ENCODE assay signal across 17 cellular contexts in genomic region chr1:229867726-229868125, GRCh38.
DNase-seq lines count a peak whose midpoint lies in the region; ATAC-seq, FAIRE-seq and TF ChIP-seq lines count a peak whose summit lies in the region.
"Had no signal": no experiment of that assay in that cellular context is flagged by ENCODE, and none has a peak within 500 bp of the region (broad histone marks: within the 10 kb centered on the region; RNA-seq: fewer than 3 reads in every experiment).

No MANE protein-coding gene starts in this region.

- H3K79me2 ChIP-seq in K562 (ENCODE audit: control insufficient read depth, insufficient read depth, low read length): no peaks in the 10 kb centered on the region

- H3K36me3 ChIP-seq in IMR-90 (ENCODE audit: control insufficient read depth, insufficient read depth, low read length): no peaks in the 10 kb centered on the region
- no peaks in the 10 kb centered on the region for H3K36me3 ChIP-seq in K562 (ENCODE audit: control insufficient read depth, insufficient read depth, low read length)
- H3K36me3 ChIP-seq: HAP-1 had no signal

- no peak overlapping the region for H2AK9ac ChIP-seq in IMR-90 (replicated peaks; ENCODE audit: low read depth, low read length, poor library complexity)

- H3K27ac ChIP-seq in IMR-90 (ENCODE audit: insufficient read depth, low read length) (no peak overlapping the region), K562 (ENCODE audit: extremely low read depth, low read depth, low read length) (no peak overlapping the region)

- no peaks in the 10 kb centered on the region for H3K9me1 ChIP-seq in IMR-90 (ENCODE audit: insufficient read depth, low read length)
- no peaks in the 10 kb centered on the region for H3K9me1 ChIP-seq in K562 (ENCODE audit: control insufficient read depth, insufficient read depth, low read length)

- no peak overlapping the region for H2BK120ac ChIP-seq in IMR-90 (ENCODE audit: low read depth, low read length)

- H3K27me3 ChIP-seq in IMR-90 (ENCODE audit: control insufficient read depth, insufficient read depth, low read length) (no peaks in the 10 kb centered on the region), K562 (ENCODE audit: control insufficient read depth in 2 of 2, insufficient read depth in 2 of 2, low read length in 2 of 2) (peaks cover 29 to 47% of the 10 kb centered on the region in 2 experiments)

- peaks cover 1% of the 10 kb centered on the region for H3K4me1 Mint-ChIP-seq in progenitor cell of endocrine pancreas (ENCODE audit: low read depth)
- H3K4me1 Mint-ChIP-seq in natural killer cell: no peaks in the 10 kb centered on the region
- H3K4me1 Mint-ChIP-seq: CD4-positive, alpha-beta memory T cell had no signal

- peak overlapping the region; percentile 43 for H2AFZ ChIP-seq in IMR-90 (replicated peaks; ENCODE audit: low read length, poor library complexity)
- no peak overlapping the region for H2AFZ ChIP-seq in K562 (ENCODE audit: low read depth, low read length)

- peaks cover 3% of the 10 kb centered on the region for H3K9me3 Mint-ChIP-seq in progenitor cell of endocrine pancreas (ENCODE audit: low read depth)
- no peaks in the 10 kb centered on the region for H3K9me3 Mint-ChIP-seq in natural killer cell
- H3K9me3 Mint-ChIP-seq: CD4-positive, alpha-beta memory T cell had no signal

- H3K4me3 Mint-ChIP-seq in progenitor cell of endocrine pancreas (ENCODE audit: low read depth) (no peak overlapping the region), natural killer cell (no peak overlapping the region)
- H3K4me3 Mint-ChIP-seq: CD4-positive, alpha-beta memory T cell had no signal

- no peak overlapping the region for H3K4me3 ChIP-seq in IMR-90 (ENCODE audit: insufficient read depth, low read depth, low read length)
- H3K4me3 ChIP-seq in K562: no peak overlapping the region
- H3K4me3 ChIP-seq: HAP-1 had no signal

- H2AK5ac ChIP-seq in IMR-90 (ENCODE audit: low read depth, low read length): no peak overlapping the region

- no peak for TF ChIP-seq EP300 in K562 (IDR thresholded peaks at IDR 0.05; ENCODE audit: low read length)

- H4K91ac ChIP-seq in IMR-90 (ENCODE audit: insufficient read depth, low read depth, low read length): no peak overlapping the region

- no peak overlapping the region for H2BK20ac ChIP-seq in IMR-90 (ENCODE audit: low read depth, low read length)

- no peak overlapping the region for H3K56ac ChIP-seq in IMR-90 (ENCODE audit: extremely low read depth, insufficient read depth, low read length)

- H3K27me3 Mint-ChIP-seq in progenitor cell of endocrine pancreas: peaks cover 23% of the 10 kb centered on the region
- peaks cover 0 to 3% of the 10 kb centered on the region in 2 donors for H3K27me3 Mint-ChIP-seq in natural killer cell (ENCODE audit: low read depth in 2 of 2)

- H3K36me3 Mint-ChIP-seq in progenitor cell of endocrine pancreas (ENCODE audit: insufficient read depth) (no peaks in the 10 kb centered on the region), natural killer cell (no peaks in the 10 kb centered on the region)
- H3K36me3 Mint-ChIP-seq: CD4-positive, alpha-beta memory T cell had no signal

- ATAC-seq in IMR-90 (ENCODE audit: low read depth): no peak
- no peak for ATAC-seq in K562
- no peak for ATAC-seq in natural killer cell
- no peak for ATAC-seq in stimulated activated naive CD8-positive, alpha-beta T cell treated with anti-CD3 and anti-CD28 coated beads, Interleukin-15, Interleukin-2, amounts not matched to agents 100 U/mL and 50 U/mL, for 24 hours

- CTCF ChIA-PET in IMR-90 (lab: Yijun Ruan, JAX) (no interaction called here), K562 (lab: Yijun Ruan, JAX; ENCODE audit: low intra/inter-chr PET ratio) (no interaction called here)

- H2BK5ac ChIP-seq in IMR-90 (ENCODE audit: low read depth, low read length, poor library complexity, severe bottlenecking): no peak overlapping the region

- DNase-seq in IMR-90: no peak
- no peak for DNase-seq in K562 (ENCODE audit: extremely low read depth in 1 of 4, low spot score in 3 of 4)
- no peak for DNase-seq in progenitor cell of endocrine pancreas (ENCODE audit: low spot score, unreplicated experiment)
- DNase-seq in natural killer cell: no peak
- DNase-seq in NCI-H446 (lab: John Stamatoyannopoulos, UW): no peak
- no peak for DNase-seq in stimulated activated naive CD8-positive, alpha-beta T cell treated with anti-CD3 and anti-CD28 coated beads, Interleukin-15, Interleukin-2, amounts not matched to agents 100 U/mL and 50 U/mL, for 24 hours
- DNase-seq: C1 segment of cervical spinal cord; Calu3; CD4-positive, alpha-beta memory T cell; COR-L47; DMS53; DMS79 treated with DMSO at 0.1 percent for 48 hours; GF-D8; GOT3 had no signal

- dilution Hi-C loops in IMR-90 (cut with HindIII; ENCODE audit: low sequenced_read_pairs, unreplicated experiment): no loop called here

- no peaks in the 10 kb centered on the region for H3K4me1 ChIP-seq in IMR-90 (ENCODE audit: control insufficient read depth, insufficient read depth, low read length)
- peaks cover 0 to 5% of the 10 kb centered on the region in 2 experiments; a peak in 1 of 5 replicates for H3K4me1 ChIP-seq in K562 (replicated peaks in 1 of 2; ENCODE audit: control insufficient read depth in 2 of 2, insufficient read depth in 2 of 2, low read length in 2 of 2)
- H3K4me1 ChIP-seq: HAP-1 had no signal

- H3K14ac ChIP-seq in IMR-90 (replicated peaks; ENCODE audit: low read depth, low read length): no peak overlapping the region

- H3K4me2 ChIP-seq in IMR-90 (ENCODE audit: low read depth, low read length) (no peak overlapping the region), K562 (ENCODE audit: insufficient read depth, low read length) (no peak overlapping the region)

- no peak overlapping the region for H3K4ac ChIP-seq in IMR-90 (ENCODE audit: low read depth, low read length)

- H4K5ac ChIP-seq in IMR-90 (ENCODE audit: low read depth, low read length): no peak overlapping the region

- in situ Hi-C loops in IMR-90 (cut with MboI; ENCODE audit: low sequenced_read_pairs) (no loop called here), K562 (cut with MboI) (no loop called here)

- H4K20me1 ChIP-seq in IMR-90 (ENCODE audit: insufficient read depth, low read length) (no peaks in the 10 kb centered on the region), K562 (replicated peaks; ENCODE audit: control insufficient read depth, insufficient read depth, low read length) (0 out of 2 replicates have a peak, but pooled peaks cover 3% of the 10 kb centered on the region)

- H3K27ac Mint-ChIP-seq in progenitor cell of endocrine pancreas: peak overlapping the region; percentile 54
- H3K27ac Mint-ChIP-seq in natural killer cell: no peak overlapping the region
- H3K27ac Mint-ChIP-seq: CD4-positive, alpha-beta memory T cell had no signal

- TF ChIP-seq POLR2A in IMR-90 (IDR thresholded peaks at IDR 0.05; ENCODE audit: low read depth, low read length): no peak
- no peak for TF ChIP-seq POLR2A in K562 (conservative IDR thresholded peaks at IDR 0.05)

- intact Hi-C loops in IMR-90 (cut with micrococcal nuclease) (no loop called here), K562 (cut with micrococcal nuclease) (no loop called here), natural killer cell (cut with micrococcal nuclease) (no loop called here)

- H3K23ac ChIP-seq in IMR-90 (ENCODE audit: low read depth, low read length): no peak overlapping the region

- TF ChIP-seq CTCF in IMR-90 (conservative IDR thresholded peaks at IDR 0.05; ENCODE audit: low read depth, low read length) (no peak), K562 (IDR thresholded peaks at IDR 0.05 in 2 of 3, conservative IDR thresholded peaks at IDR 0.05 in 1 of 3; ENCODE audit: insufficient read depth in 2 of 3, low read depth in 1 of 3, low read length in 3 of 3) (no peak), progenitor cell of endocrine pancreas (IDR thresholded peaks at IDR 0.05; ENCODE audit: unreplicated experiment) (no peak), natural killer cell (IDR thresholded peaks at IDR 0.05) (no peak)

- BruUV-seq in IMR-90 (replicated peaks; lab: Mats Ljungman, UMichigan) (no TSS peak), K562 (replicated peaks; lab: Mats Ljungman, UMichigan) (no TSS peak)

- no peak overlapping the region for H2BK15ac ChIP-seq in IMR-90 (ENCODE audit: low read depth, low read length)

- H3K9me3 ChIP-seq in IMR-90 (ENCODE audit: control insufficient read depth, insufficient read depth, low read length) (no peaks in the 10 kb centered on the region), K562 (replicated peaks; ENCODE audit: control insufficient read depth, insufficient read depth, low read depth, low read length) (no peaks in the 10 kb centered on the region)
- H3K9me3 ChIP-seq: HAP-1 had no signal

- no peak for FAIRE-seq in K562 (lab: Jason Lieb, UNC)
- FAIRE-seq: GM12891, H54 had no signal

- H3K18ac ChIP-seq in IMR-90 (ENCODE audit: low read depth, low read length): no peak overlapping the region

- no peak overlapping the region for H4K8ac ChIP-seq in IMR-90 (ENCODE audit: low read depth in 2 of 2, low read length in 2 of 2)

- H3K9ac ChIP-seq in IMR-90 (ENCODE audit: low read depth, low read length) (no peak overlapping the region), K562 (ENCODE audit: insufficient read depth in 1 of 2, low read depth in 2 of 2, low read length in 2 of 2) (no peak overlapping the region)

- 34% methylated on average over 2 of the region's 3 CpGs; no CpG with 5 or more reads in 1 of the 2 experiments for WGBS in IMR-90 (ENCODE audit: extremely low coverage in 2 of 2, insufficient read length in 1 of 2), 2 experiments
- 5% methylated on average over 3 of the region's 3 CpGs for WGBS in K562 (ENCODE audit: insufficient coverage, low coverage, missing lambda C conversion rate)

- H3K79me1 ChIP-seq in IMR-90 (ENCODE audit: low read depth in 1 of 2, low read length in 2 of 2): no peaks in the 10 kb centered on the region

- POLR2A ChIA-PET in IMR-90 (lab: Charles Lee; ENCODE audit: unreplicated experiment) (no interaction called here), K562 (lab: Yijun Ruan, JAX) (no interaction called here)

- TF ChIP-seq RAD21 in IMR-90 (IDR thresholded peaks at IDR 0.05; ENCODE audit: low read length) (no peak), K562 (CRISPR knock-in tag; conservative IDR thresholded peaks at IDR 0.05 in 1 of 2, IDR thresholded peaks at IDR 0.05 in 1 of 2) (no peak)

TF ChIP-seq in K562, 482 proteins besides CTCF, POLR2A, EP300 and RAD21:
- TF ChIP-seq RBM14 (IDR thresholded peaks at IDR 0.05; ENCODE audit: borderline replicate concordance, insufficient read depth, low read depth, low read length) (no peak), RBM25 (IDR thresholded peaks at IDR 0.05; ENCODE audit: low read depth, low read length, severe bottlenecking) (peak; percentile 35), KAT7 (CRISPR knock-in tag; IDR thresholded peaks at IDR 0.05; ENCODE audit: borderline replicate concordance) (no peak)
